1 cellular context compared by ENCODE assay signal in genomic region chr21:33968082-33968997, GRCh38.
A peak's percentile ranks its signal among the peaks of the same experiment; 100 is the strongest.
TF ChIP-seq lines count a peak whose summit lies in the region.

No MANE protein-coding gene starts in this region.

TF ChIP-seq in HEK293, 187 proteins besides CTCF, POLR2A, EP300 and RAD21 (continued from another document):
- TF ChIP-seq PRDM2 (tag by site-specific recombination; IDR thresholded peaks at IDR 0.05; ENCODE audit: borderline replicate concordance), result no peak
- TF ChIP-seq ZSCAN5A (tag by site-specific recombination; IDR thresholded peaks at IDR 0.05), result no peak
- peak; percentile 76; the same call in 1 of the 2 replicates for TF ChIP-seq ZNF580 (tag by site-specific recombination; IDR thresholded peaks at IDR 0.05)
- no peak for TF ChIP-seq ZNF416 (tag by site-specific recombination; IDR thresholded peaks at IDR 0.05)
- no peak for TF ChIP-seq GLIS1 (tag by site-specific recombination; IDR thresholded peaks at IDR 0.05)
- no peak for TF ChIP-seq ZNF350 (tag by site-specific recombination; IDR thresholded peaks at IDR 0.05)
- no peak for TF ChIP-seq BCL11B (tag by site-specific recombination; IDR thresholded peaks at IDR 0.05; ENCODE audit: low read depth)
- TF ChIP-seq ZNF398 (tag by site-specific recombination; IDR thresholded peaks at IDR 0.05), result no peak
- no peak for TF ChIP-seq ZNF777 (tag by site-specific recombination; IDR thresholded peaks at IDR 0.05; ENCODE audit: borderline replicate concordance)
- peak; percentile 85 for TF ChIP-seq ZBTB17 (tag by site-specific recombination; IDR thresholded peaks at IDR 0.05)
- TF ChIP-seq ZNF10 (tag by site-specific recombination; IDR thresholded peaks at IDR 0.05), result no peak
- TF ChIP-seq INSM2 (tag by site-specific recombination; IDR thresholded peaks at IDR 0.05), result no peak
- TF ChIP-seq ZNF433 (tag by site-specific recombination; IDR thresholded peaks at IDR 0.05; ENCODE audit: low read depth), result no peak
- no peak for TF ChIP-seq ZNF184 (tag by site-specific recombination; IDR thresholded peaks at IDR 0.05)
